1 cellular context compared by ENCODE assay signal in genomic region chr11:58133329-58134076, GRCh38.
TF ChIP-seq lines count a peak whose summit lies in the region.

No MANE protein-coding gene starts in this region.

TF ChIP-seq in HCT116, 20 proteins besides CTCF, POLR2A, EP300 and RAD21 (continued from another document):
- no peak for TF ChIP-seq MAX (IDR thresholded peaks at IDR 0.05)
- TF ChIP-seq POLR2AphosphoS5 (IDR thresholded peaks at IDR 0.05; ENCODE audit: low read depth, low read length), result no peak
- TF ChIP-seq ZNF274 (IDR thresholded peaks at IDR 0.05; ENCODE audit: low read depth, low read length), result no peak
- TF ChIP-seq YY1 (IDR thresholded peaks at IDR 0.05; ENCODE audit: extremely low read depth, insufficient replicate concordance, low read depth, low read length), result no peak
- no peak for TF ChIP-seq CEBPB (IDR thresholded peaks at IDR 0.05; ENCODE audit: low read depth)
- no peak for TF ChIP-seq CBX3 (IDR thresholded peaks at IDR 0.05; ENCODE audit: low read depth)
- no peak for TF ChIP-seq JUND (IDR thresholded peaks at IDR 0.05)
- no peak for TF ChIP-seq FOSL1 (IDR thresholded peaks at IDR 0.05; ENCODE audit: low read depth)
- TF ChIP-seq EZH2 (IDR thresholded peaks at IDR 0.05), result no peak
- no peak for TF ChIP-seq ELF1 (IDR thresholded peaks at IDR 0.05; ENCODE audit: borderline replicate concordance, low read depth)
- TF ChIP-seq ATF3 (IDR thresholded peaks at IDR 0.05), result no peak
